14 cellular contexts compared by ENCODE assay signal in the genomic region with DNA sequence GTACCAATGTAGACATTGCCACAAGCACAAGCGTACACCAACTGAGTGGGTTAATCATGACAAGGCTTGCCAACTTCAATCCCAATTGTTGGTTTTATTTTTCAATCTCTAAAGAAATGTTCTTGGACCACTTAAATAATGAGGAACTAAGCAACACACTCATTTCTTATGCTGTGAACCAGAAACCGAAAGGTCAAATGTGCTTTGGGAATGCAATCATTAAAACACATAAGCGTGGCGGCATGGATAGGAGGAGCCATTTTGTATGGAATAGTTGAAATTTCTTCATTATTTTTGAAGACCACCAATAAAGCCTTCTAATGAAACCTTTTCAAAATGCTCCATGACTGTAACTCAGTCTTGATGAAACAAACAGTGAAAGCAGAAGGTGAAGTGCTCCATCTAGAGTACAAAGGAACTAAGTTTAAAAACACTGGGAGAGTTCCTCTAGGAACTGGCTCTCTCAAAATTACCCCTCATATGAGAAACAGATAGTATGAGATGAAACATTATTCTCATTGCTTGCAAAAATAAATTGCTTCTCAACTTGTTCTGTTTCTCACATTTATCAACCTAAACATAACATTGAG.
A peak's percentile ranks its signal among the peaks of the same experiment; 100 is the strongest.
DNase-seq lines count a peak whose midpoint lies in the region; ATAC-seq, FAIRE-seq and TF ChIP-seq lines count a peak whose summit lies in the region.
"Had no signal": no experiment of that assay in that cellular context is flagged by ENCODE, and none has a peak within 500 bp of the region (broad histone marks: within the 10 kb centered on the region; RNA-seq: fewer than 3 reads in every experiment).

No MANE protein-coding gene starts in this region.

- H3K27ac Mint-ChIP-seq in activated CD4-positive, alpha-beta memory T cell treated with anti-CD3 and anti-CD28 coated beads, Interleukin-2, amount 10 ng/mL, durations not matched to agents 7 days and 5 days = no peak overlapping the region
- H3K27ac Mint-ChIP-seq: CD4-positive, alpha-beta T cell; IgD-negative memory B cell had no signal

- no peak for TF ChIP-seq POLR2A in A549 (IDR thresholded peaks at IDR 0.05; ENCODE audit: low read length)

- intact Hi-C loops in Panc1 (cut with micrococcal nuclease; ENCODE audit: unreplicated experiment) = loop anchor here (5.0 kb wide), 1 partner anchor 281 kb away; no protein-coding TSS in a partner anchor

- WGBS in A549 (ENCODE audit: missing lambda C conversion rate) = 63% methylated on average over 4 of the region's 4 CpGs

- no peak overlapping the region for H3K4me2 ChIP-seq in A549

- in situ Hi-C loops in Panc1 (cut with HindIII; ENCODE audit: low pct_unique_long_range_greater_than_20kb, low sequenced_read_pairs) = no loop called here

- H3K4me1 ChIP-seq in A549 (no peaks in the 10 kb centered on the region), Panc1 (ENCODE audit: control insufficient read depth, insufficient read depth, low read length) (no peaks in the 10 kb centered on the region)

- no peaks in the 10 kb centered on the region for H3K4me1 Mint-ChIP-seq in activated CD4-positive, alpha-beta memory T cell treated with anti-CD3 and anti-CD28 coated beads, Interleukin-2, amount 10 ng/mL, durations not matched to agents 7 days and 5 days
- H3K4me1 Mint-ChIP-seq: IgD-negative memory B cell had no signal

- no peak overlapping the region for H3K4me3 Mint-ChIP-seq in activated CD4-positive, alpha-beta memory T cell treated with anti-CD3 and anti-CD28 coated beads, Interleukin-2, amount 10 ng/mL, durations not matched to agents 7 days and 5 days
- H3K4me3 Mint-ChIP-seq: CD4-positive, alpha-beta T cell; IgD-negative memory B cell had no signal

- peaks cover 6% of the 10 kb centered on the region for H3K9me3 Mint-ChIP-seq in activated CD4-positive, alpha-beta memory T cell treated with anti-CD3 and anti-CD28 coated beads, Interleukin-2, amount 10 ng/mL, durations not matched to agents 7 days and 5 days

- H3K36me3 ChIP-seq in Panc1 (ENCODE audit: control insufficient read depth, insufficient read depth, low read length) = no peaks in the 10 kb centered on the region

- CTCF ChIA-PET in A549 (lab: Yijun Ruan, JAX) = no interaction called here
- CTCF ChIA-PET in HEK293T (lab: Yijun Ruan, JAX) = interaction anchor here (0.7 to 0.9 kb wide), 3 partner anchors 11 to 280 kb away, joined by 3 read pairs; no protein-coding TSS in a partner anchor
- CTCF ChIA-PET in Panc1 (lab: Charles Lee) = no interaction called here
- CTCF ChIA-PET in activated CD4-positive, alpha-beta memory T cell treated with anti-CD3 and anti-CD28 coated beads, Interleukin-2, amount 10 ng/mL, durations not matched to agents 7 days and 5 days (lab: Charles Lee) = no interaction called here

- no peak for TF ChIP-seq EP300 in A549 (IDR thresholded peaks at IDR 0.05)

- ATAC-seq in A549 (no peak), Panc1 (no peak), GM21423 (IDR thresholded peaks at IDR 0.05; ENCODE audit: unreplicated experiment) (no peak)

- no TSS peak for BruUV-seq in Panc1 (replicated peaks; lab: Mats Ljungman, UMichigan)

- no peak for FAIRE-seq in A549 (lab: Jason Lieb, UNC)

- H3K36me3 Mint-ChIP-seq in activated CD4-positive, alpha-beta memory T cell treated with anti-CD3 and anti-CD28 coated beads, Interleukin-2, amount 10 ng/mL, durations not matched to agents 7 days and 5 days (ENCODE audit: low read depth) = no peaks in the 10 kb centered on the region
- H3K36me3 Mint-ChIP-seq: IgD-negative memory B cell had no signal

- H3K27ac ChIP-seq in A549 (no peak overlapping the region), Panc1 (ENCODE audit: low read length) (no peak overlapping the region)

- H3K9me3 ChIP-seq in A549 (no peaks in the 10 kb centered on the region), Panc1 (ENCODE audit: control insufficient read depth, insufficient read depth, low read depth, low read length) (no peaks in the 10 kb centered on the region)

- TF ChIP-seq CTCF in A549 (IDR thresholded peaks at IDR 0.05) (0 out of 3 replicates have a peak, but pooled peaks have one; percentile 10), Panc1 (IDR thresholded peaks at IDR 0.05) (peak; percentile 20; the same call in 1 of the 2 replicates)

- peak in 1 of 2 experiments; percentile 40; a peak in 2 of 5 replicates for TF ChIP-seq RAD21 in A549 (conservative IDR thresholded peaks at IDR 0.05 in 1 of 2, IDR thresholded peaks at IDR 0.05 in 1 of 2)

- POLR2A ChIA-PET in A549 (lab: Yijun Ruan, JAX) = no interaction called here
- POLR2A ChIA-PET in HEK293T (lab: Yijun Ruan, JAX) = no interaction called here
- POLR2A ChIA-PET in Panc1 (lab: Charles Lee) = no interaction called here
- POLR2A ChIA-PET in activated CD4-positive, alpha-beta memory T cell treated with anti-CD3 and anti-CD28 coated beads, Interleukin-2, amount 10 ng/mL, durations not matched to agents 7 days and 5 days (lab: Charles Lee) = no interaction called here

- no peaks in the 10 kb centered on the region for H3K27me3 ChIP-seq in Panc1 (ENCODE audit: control insufficient read depth, insufficient read depth, low read length)

- H3K4me3 ChIP-seq in A549 (no peak overlapping the region), Panc1 (ENCODE audit: low read depth in 2 of 2, low read length in 2 of 2) (no peak overlapping the region)

- DNase-seq in A549 (ENCODE audit: low read depth in 1 of 2, low spot score in 1 of 2) = peak in 1 of 2 experiments; percentile 5
- DNase-seq in HEK293T (ENCODE audit: extremely low spot score) = peak; percentile 27
- DNase-seq in Panc1 (ENCODE audit: low read depth, low spot score) = no peak
- peak; percentile 17 for DNase-seq in iPS-NIHi11 (ENCODE audit: low spot score)
- no peak for DNase-seq in DMS79 treated with DMSO at 0.1 percent for 48 hours (lab: John Stamatoyannopoulos, UW)
- DNase-seq in activated CD4-positive, alpha-beta memory T cell treated with anti-CD3 and anti-CD28 coated beads, Interleukin-2, amount 10 ng/mL, durations not matched to agents 7 days and 5 days = no peak
- no peak for DNase-seq in HCEC 1CT
- DNase-seq: CD4-positive, alpha-beta T cell; central memory CD4-positive, alpha-beta T cell; glutamatergic neuron; posterior cingulate gyrus; SHP77 treated with DMSO at 0.1 percent for 48 hours had no signal

- no peaks in the 10 kb centered on the region for H3K27me3 Mint-ChIP-seq in activated CD4-positive, alpha-beta memory T cell treated with anti-CD3 and anti-CD28 coated beads, Interleukin-2, amount 10 ng/mL, durations not matched to agents 7 days and 5 days
- H3K27me3 Mint-ChIP-seq: CD4-positive, alpha-beta T cell; IgD-negative memory B cell had no signal

TF ChIP-seq in A549, 52 proteins besides CTCF, POLR2A, EP300 and RAD21 (continues in another document):
- TF ChIP-seq, protein P1, sequence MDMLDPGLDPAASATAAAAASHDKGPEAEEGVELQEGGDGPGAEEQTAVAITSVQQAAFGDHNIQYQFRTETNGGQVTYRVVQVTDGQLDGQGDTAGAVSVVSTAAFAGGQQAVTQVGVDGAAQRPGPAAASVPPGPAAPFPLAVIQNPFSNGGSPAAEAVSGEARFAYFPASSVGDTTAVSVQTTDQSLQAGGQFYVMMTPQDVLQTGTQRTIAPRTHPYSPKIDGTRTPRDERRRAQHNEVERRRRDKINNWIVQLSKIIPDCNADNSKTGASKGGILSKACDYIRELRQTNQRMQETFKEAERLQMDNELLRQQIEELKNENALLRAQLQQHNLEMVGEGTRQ (IDR thresholded peaks at IDR 0.05) = no peak
- TF ChIP-seq ESRRA (IDR thresholded peaks at IDR 0.05; ENCODE audit: borderline replicate concordance, low read length) (no peak), JUN (IDR thresholded peaks at IDR 0.05) (no peak), RNF2 (IDR thresholded peaks at IDR 0.05; ENCODE audit: borderline replicate concordance, low read depth) (no peak)
- TF ChIP-seq, protein P2, sequence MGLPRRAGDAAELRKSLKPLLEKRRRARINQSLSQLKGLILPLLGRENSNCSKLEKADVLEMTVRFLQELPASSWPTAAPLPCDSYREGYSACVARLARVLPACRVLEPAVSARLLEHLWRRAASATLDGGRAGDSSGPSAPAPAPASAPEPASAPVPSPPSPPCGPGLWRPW (IDR thresholded peaks at IDR 0.05) = no peak

TF ChIP-seq in HEK293T, 16 proteins besides CTCF, POLR2A, EP300 and RAD21:
- TF ChIP-seq FOXM1 (IDR thresholded peaks at IDR 0.05; ENCODE audit: borderline replicate concordance) (no peak), ZNF384 (IDR thresholded peaks at IDR 0.05) (no peak), CTBP1 (IDR thresholded peaks at IDR 0.05; ENCODE audit: borderline replicate concordance) (no peak), TARDBP (IDR thresholded peaks at IDR 0.05) (no peak), SUZ12 (IDR thresholded peaks at IDR 0.05) (no peak)
TF ChIP-seq in HEK293T: peak in this region for 0.

Comparison
In these comparisons a context has a peak if more than half of its experiments do, and no peak if none do; other contexts are left out.
1. DNase-seq: peak in HEK293T (single experiment) and iPS-NIHi11 (single experiment); none in Panc1 (single experiment), DMS79 treated with DMSO at 0.1 percent for 48 hours (single experiment), activated CD4-positive, alpha-beta memory T cell treated with anti-CD3 and anti-CD28 coated beads, Interleukin-2, amount 10 ng/mL, durations not matched to agents 7 days and 5 days (single experiment) and HCEC 1CT (single experiment).